In the genomic region with DNA sequence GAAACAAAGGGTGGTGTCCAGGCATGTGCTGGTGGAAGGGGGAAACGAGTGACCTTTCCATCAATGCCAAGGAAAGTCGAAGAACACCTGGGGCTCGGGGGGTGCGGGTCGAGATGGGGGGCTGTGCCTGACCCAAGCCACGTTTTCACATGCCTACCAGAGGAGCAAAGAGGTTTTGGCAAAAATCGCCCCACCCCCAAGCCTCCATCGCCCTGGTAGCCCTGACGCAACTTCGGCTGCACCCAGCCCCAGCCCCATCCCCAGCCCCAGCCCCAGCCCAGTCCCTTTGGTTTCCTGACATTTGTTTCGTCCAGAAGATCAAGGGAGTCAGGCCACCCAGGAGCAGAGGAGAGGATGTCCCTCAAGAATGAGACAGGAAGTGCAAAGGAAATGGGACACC, we compare ENCODE assay signal across 8 cellular contexts.
DNase-seq lines count a peak whose midpoint lies in the region; ATAC-seq and TF ChIP-seq lines count a peak whose summit lies in the region.
"Not testable (repeated sequence)": the region's sequence is repeated elsewhere in the genome, so short reads cannot be mapped to it uniquely, and the experiment has no call there.

No MANE protein-coding gene starts in this region.

- CTCF ChIA-PET in activated CD8-positive, alpha-beta T cell treated with anti-CD3 and anti-CD28 coated beads for 36 hours (lab: Charles Lee): not testable (repeated sequence)

- WGBS in right cardiac atrium: 34% methylated on average over 5 of the region's 11 CpGs

- intact Hi-C loops in activated CD8-positive, alpha-beta T cell treated with anti-CD3 and anti-CD28 coated beads for 36 hours (cut with micrococcal nuclease); dorsolateral prefrontal cortex (cut with DNase I); right cardiac atrium (cut with DNase I): not testable (repeated sequence)

- not testable (repeated sequence) for H3K36me3 Mint-ChIP-seq in T-helper 17 cell (ENCODE audit: low read depth); activated CD8-positive, alpha-beta T cell treated with anti-CD3 and anti-CD28 coated beads for 36 hours (ENCODE audit: low read depth)

- not testable (repeated sequence) for H3K9me3 Mint-ChIP-seq in activated CD8-positive, alpha-beta T cell treated with anti-CD3 and anti-CD28 coated beads for 36 hours

- POLR2A ChIA-PET in activated CD8-positive, alpha-beta T cell treated with anti-CD3 and anti-CD28 coated beads for 36 hours (lab: Charles Lee): not testable (repeated sequence)

- H3K27me3 Mint-ChIP-seq in T-helper 17 cell; activated CD8-positive, alpha-beta T cell treated with anti-CD3 and anti-CD28 coated beads for 36 hours: not testable (repeated sequence)

- H3K4me3 Mint-ChIP-seq in T-helper 17 cell: not testable (repeated sequence)
- H3K4me3 Mint-ChIP-seq in activated CD8-positive, alpha-beta T cell treated with anti-CD3 and anti-CD28 coated beads for 36 hours: peak overlapping the region; percentile 50

- not testable (repeated sequence) for ATAC-seq in T-helper 17 cell; omental fat pad (ENCODE audit: low FRiP score)
- ATAC-seq in activated CD8-positive, alpha-beta T cell treated with anti-CD3 and anti-CD28 coated beads for 36 hours: peak; percentile 26
- ATAC-seq in right cardiac atrium: peak in 1 of 2 donors; percentile 38

- H3K4me1 ChIP-seq in right cardiac atrium (ENCODE audit: control insufficient read depth, insufficient read depth, low read length): not testable (repeated sequence)

- peak in 2 of 3 donors; percentile 7 to 10 for DNase-seq in T-helper 17 cell
- DNase-seq in activated CD8-positive, alpha-beta T cell treated with anti-CD3 and anti-CD28 coated beads for 36 hours: peak; percentile 72
- peak; percentile 48 for DNase-seq in activated naive CD4-positive, alpha-beta T cell treated with Interleukin-2 at 50 U/mL for 16 hours
- DNase-seq in dorsolateral prefrontal cortex: peak in 8 of 10 donors; percentile 3 to 48 (median 34)
- DNase-seq in right cardiac atrium: peak; percentile 31 to 69 (median 57)
- peak; percentile 18 for DNase-seq in omental fat pad (ENCODE audit: low spot score)
- DNase-seq in stimulated activated CD4-positive, alpha-beta T cell treated with anti-CD3 and anti-CD28 coated beads, Interleukin-4, amount 100 ng/mL, for 4 hours: peak; percentile 25 to 45
- peak; percentile 51 for DNase-seq in ureter (ENCODE audit: low spot score)

- not testable (repeated sequence) for H3K9me3 ChIP-seq in T-helper 17 cell (ENCODE audit: control insufficient read depth, low read length, poor library complexity, severe bottlenecking); right cardiac atrium (ENCODE audit: control insufficient read depth, low read length)

- H3K4me3 ChIP-seq in dorsolateral prefrontal cortex: peak overlapping the region in 29 of 59 donors; percentile 19 to 58 (median 42)
- not testable (repeated sequence) for H3K4me3 ChIP-seq in right cardiac atrium (ENCODE audit: low read length)

- not testable (repeated sequence) for H3K4me1 Mint-ChIP-seq in T-helper 17 cell; activated CD8-positive, alpha-beta T cell treated with anti-CD3 and anti-CD28 coated beads for 36 hours (ENCODE audit: low read depth)

- not testable (repeated sequence) for H3K27ac Mint-ChIP-seq in T-helper 17 cell; activated CD8-positive, alpha-beta T cell treated with anti-CD3 and anti-CD28 coated beads for 36 hours

- TF ChIP-seq CTCF in activated CD8-positive, alpha-beta T cell treated with anti-CD3 and anti-CD28 coated beads for 36 hours (IDR thresholded peaks at IDR 0.05); dorsolateral prefrontal cortex (IDR thresholded peaks at IDR 0.05 in 54 of 56, conservative IDR thresholded peaks at IDR 0.05 in 2 of 56; ENCODE audit: low read depth in 1 of 56, partially characterized antibody in 56 of 56); omental fat pad (IDR thresholded peaks at IDR 0.05): not testable (repeated sequence)

- H3K27me3 ChIP-seq in dorsolateral prefrontal cortex; right cardiac atrium (ENCODE audit: control insufficient read depth, insufficient read depth): not testable (repeated sequence)

- not testable (repeated sequence) for H3K27ac ChIP-seq in dorsolateral prefrontal cortex; right cardiac atrium (ENCODE audit: low read length)

Comparison
In these comparisons a context has a peak if more than half of its experiments do, and no peak if none do; other contexts are left out.
1. DNase-seq: peak in every context shown above with its lines; median percentile 72 in activated CD8-positive, alpha-beta T cell treated with anti-CD3 and anti-CD28 coated beads for 36 hours; 57 in right cardiac atrium; 51 in ureter; 48 in activated naive CD4-positive, alpha-beta T cell treated with Interleukin-2 at 50 U/mL for 16 hours; 35 in stimulated activated CD4-positive, alpha-beta T cell treated with anti-CD3 and anti-CD28 coated beads, Interleukin-4, amount 100 ng/mL, for 4 hours; 34 in dorsolateral prefrontal cortex; 18 in omental fat pad; 8 in T-helper 17 cell.